In genomic region chr15:85704720-85705119, GRCh38 we compare ENCODE assay signal across 10 cellular contexts.
DNase-seq lines count a peak whose midpoint lies in the region; ATAC-seq and TF ChIP-seq lines count a peak whose summit lies in the region.
"Had no signal": no experiment of that assay in that cellular context is flagged by ENCODE, and none has a peak within 500 bp of the region (broad histone marks: within the 10 kb centered on the region; RNA-seq: fewer than 3 reads in every experiment).

No MANE protein-coding gene starts in this region.

- H3K27ac Mint-ChIP-seq in dendritic cell treated with granulocyte-macrophage colony-stimulating factor and Interleukin-4, amounts not matched to agents 40 ng/mL and 50 ng/mL, for 4 days = peak overlapping the region; percentile 65
- H3K27ac Mint-ChIP-seq in nephron = peak overlapping the region; percentile 75 to 86 (median 82)

- DNase-seq in Right ventricle myocardium inferior (ENCODE audit: missing footprints) (no peak), cardiac septum (ENCODE audit: low spot score) (no peak), aorta (no peak), hypothalamus (lab: John Stamatoyannopoulos, UW) (no peak), germinal center (ENCODE audit: low spot score) (no peak)
- DNase-seq: NCI-H1694; stimulated activated CD4-positive, alpha-beta T cell treated with anti-CD3 and anti-CD28 coated beads, Interleukin-12 subunit alpha, Interleukin-12 subunit beta, amount 100 ng/mL, for 4 hours had no signal

- H3K4me3 ChIP-seq in aorta (ENCODE audit: low read length in 2 of 2) = no peak overlapping the region

- H3K9me3 ChIP-seq in aorta (ENCODE audit: control insufficient read depth, low read length) = no peaks in the 10 kb centered on the region

- peaks cover 61% of the 10 kb centered on the region for H3K36me3 Mint-ChIP-seq in dendritic cell treated with granulocyte-macrophage colony-stimulating factor and Interleukin-4, amounts not matched to agents 40 ng/mL and 50 ng/mL, for 4 days (ENCODE audit: low read depth)
- H3K36me3 Mint-ChIP-seq in nephron (ENCODE audit: low read depth) = peaks cover 27% of the 10 kb centered on the region

- no peak overlapping the region for H3K4me3 Mint-ChIP-seq in dendritic cell treated with granulocyte-macrophage colony-stimulating factor and Interleukin-4, amounts not matched to agents 40 ng/mL and 50 ng/mL, for 4 days
- H3K4me3 Mint-ChIP-seq in nephron = peak overlapping the region in 1 of 3 experiments; percentile 57

- H3K4me1 ChIP-seq in aorta (ENCODE audit: control insufficient read depth in 1 of 2, insufficient read depth in 2 of 2, low read length in 2 of 2) = peaks cover 5 to 25% of the 10 kb centered on the region in 2 donors

- no peaks in the 10 kb centered on the region for H3K36me3 ChIP-seq in aorta (ENCODE audit: control insufficient read depth in 1 of 2, insufficient read depth in 2 of 2, low read length in 1 of 2)

- no peak for TF ChIP-seq CTCF in nephron (IDR thresholded peaks at IDR 0.05; ENCODE audit: unreplicated experiment in 3 of 3)

- H3K4me1 Mint-ChIP-seq in dendritic cell treated with granulocyte-macrophage colony-stimulating factor and Interleukin-4, amounts not matched to agents 40 ng/mL and 50 ng/mL, for 4 days (ENCODE audit: low read depth) = peaks cover 39% of the 10 kb centered on the region
- H3K4me1 Mint-ChIP-seq in nephron = peaks cover 70% of the 10 kb centered on the region

- H3K27me3 ChIP-seq in aorta (ENCODE audit: control insufficient read depth in 1 of 2, insufficient read depth in 2 of 2, low read length in 1 of 2) = no peaks in the 10 kb centered on the region

- intact Hi-C loops in Right ventricle myocardium inferior (cut with DNase I) = loop anchor here (5.0 kb wide), 3 partner anchors 37 to 122 kb away; no protein-coding TSS in a partner anchor
- intact Hi-C loops in cardiac septum (cut with DNase I) = loop anchor here (5.0 kb wide), 1 partner anchor 82 kb away; no protein-coding TSS in a partner anchor
- intact Hi-C loops in dendritic cell treated with granulocyte-macrophage colony-stimulating factor and Interleukin-4, amounts not matched to agents 40 ng/mL and 50 ng/mL, for 4 days (cut with micrococcal nuclease) = loop anchor here (2.0 kb wide), 1 partner anchor 14 kb away; no protein-coding TSS in a partner anchor
- intact Hi-C loops in aorta (cut with DNase I) = loop anchor here (5.0 to 10.0 kb wide), 4 partner anchors 32 to 200 kb away; no protein-coding TSS in a partner anchor

- no peaks in the 10 kb centered on the region for H3K9me3 Mint-ChIP-seq in dendritic cell treated with granulocyte-macrophage colony-stimulating factor and Interleukin-4, amounts not matched to agents 40 ng/mL and 50 ng/mL, for 4 days
- no peaks in the 10 kb centered on the region for H3K9me3 Mint-ChIP-seq in nephron

- ATAC-seq in Right ventricle myocardium inferior (peak; percentile 26), aorta (ENCODE audit: low FRiP score) (no peak), HG03342 (IDR thresholded peaks at IDR 0.05; ENCODE audit: unreplicated experiment) (no peak)

- peak overlapping the region; percentile 28 to 36 for H3K27ac ChIP-seq in aorta (ENCODE audit: low read depth in 1 of 2, low read length in 2 of 2)

- no peaks in the 10 kb centered on the region for H3K27me3 Mint-ChIP-seq in dendritic cell treated with granulocyte-macrophage colony-stimulating factor and Interleukin-4, amounts not matched to agents 40 ng/mL and 50 ng/mL, for 4 days
- H3K27me3 Mint-ChIP-seq in nephron (ENCODE audit: low read depth) = no peaks in the 10 kb centered on the region

- WGBS in aorta, 2 donors = 34 to 40% methylated on average over 2 of the region's 2 CpGs
